ENCODE assay signal across 11 cellular contexts in the genomic region with DNA sequence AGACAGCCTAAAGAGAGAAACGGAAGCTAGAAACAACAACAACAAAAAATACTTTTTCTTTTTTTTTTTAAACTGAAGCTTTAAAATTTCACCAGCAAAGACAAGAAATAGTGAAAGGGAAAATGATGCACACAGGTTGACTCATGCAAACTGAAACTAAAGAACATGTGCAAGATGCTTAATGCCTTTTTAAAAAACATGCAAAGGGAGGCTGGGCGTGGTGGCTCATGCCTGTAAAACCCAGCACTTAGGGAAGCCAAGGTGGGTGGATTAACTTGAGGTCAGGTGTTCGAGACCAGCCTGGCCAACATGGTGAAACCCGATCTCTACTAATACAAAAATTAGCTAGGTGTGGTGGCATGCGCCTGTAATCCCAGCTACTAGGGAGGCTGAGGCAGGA. TPM values are rescaled to one million over a fixed set of nuclear protein-coding genes. Genes with fewer than 3 reads are reported as not detected.
DNase-seq lines count a peak whose midpoint lies in the region; ATAC-seq and TF ChIP-seq lines count a peak whose summit lies in the region.
"Had no signal": no experiment of that assay in that cellular context is flagged by ENCODE, and none has a peak within 500 bp of the region (broad histone marks: within the 10 kb centered on the region; RNA-seq: fewer than 3 reads in every experiment).

No MANE protein-coding gene starts in this region.

- peaks cover 11% of the 10 kb centered on the region for H3K9me3 Mint-ChIP-seq in activated naive CD8-positive, alpha-beta T cell treated with anti-CD3 and anti-CD28 coated beads for 36 hours
- H3K9me3 Mint-ChIP-seq in type B pancreatic cell = peaks cover 5% of the 10 kb centered on the region

- peaks cover 12% of the 10 kb centered on the region for H3K36me3 Mint-ChIP-seq in activated naive CD8-positive, alpha-beta T cell treated with anti-CD3 and anti-CD28 coated beads for 36 hours
- H3K36me3 Mint-ChIP-seq in type B pancreatic cell = peaks cover 4% of the 10 kb centered on the region

- ATAC-seq in GM21390 (IDR thresholded peaks at IDR 0.05; ENCODE audit: unreplicated experiment) (peak; percentile 73), HG02763 (IDR thresholded peaks at IDR 0.05; ENCODE audit: unreplicated experiment) (no peak), body of pancreas (no peak)
- ATAC-seq: T-helper 17 cell had no signal

- no peak overlapping the region for H3K27ac ChIP-seq in spleen
- no peak overlapping the region for H3K27ac ChIP-seq in body of pancreas

- peaks cover 31% of the 10 kb centered on the region for H3K4me1 Mint-ChIP-seq in activated naive CD8-positive, alpha-beta T cell treated with anti-CD3 and anti-CD28 coated beads for 36 hours
- peaks cover 11% of the 10 kb centered on the region for H3K4me1 Mint-ChIP-seq in type B pancreatic cell (ENCODE audit: unreplicated experiment)

- H3K4me3 ChIP-seq in spleen (no peak overlapping the region), body of pancreas (no peak overlapping the region)

- H3K27me3 Mint-ChIP-seq in activated naive CD8-positive, alpha-beta T cell treated with anti-CD3 and anti-CD28 coated beads for 36 hours = no peaks in the 10 kb centered on the region
- no peaks in the 10 kb centered on the region for H3K27me3 Mint-ChIP-seq in type B pancreatic cell
- H3K27me3 Mint-ChIP-seq: T-helper 17 cell had no signal

- H3K36me3 ChIP-seq in spleen = no peaks in the 10 kb centered on the region
- no peaks in the 10 kb centered on the region for H3K36me3 ChIP-seq in body of pancreas (replicated peaks in 1 of 2; ENCODE audit: insufficient read depth in 1 of 2, low read depth in 2 of 2)

- 77 to 93% (median 84%) methylated on average over 5 of the region's 5 CpGs for WGBS in spleen, 5 donors
- 86 to 87% methylated on average over 5 of the region's 5 CpGs for WGBS in body of pancreas, 2 donors

- TF ChIP-seq POLR2A in spleen (IDR thresholded peaks at IDR 0.05) (no peak), body of pancreas (IDR thresholded peaks at IDR 0.05) (no peak)

- TF ChIP-seq CTCF in spleen (IDR thresholded peaks at IDR 0.05 in 8 of 11, conservative IDR thresholded peaks at IDR 0.05 in 3 of 11) = no peak
- TF ChIP-seq CTCF in type B pancreatic cell (conservative IDR thresholded peaks at IDR 0.05) = no peak
- TF ChIP-seq CTCF in body of pancreas (IDR thresholded peaks at IDR 0.05) = no peak

- H3K4me1 ChIP-seq in spleen (peaks cover 0 to 8% (median 0%) of the 10 kb centered on the region in 6 donors), body of pancreas (no peaks in the 10 kb centered on the region)

- peaks cover 0 to 6% (median 0%) of the 10 kb centered on the region in 8 donors for H3K9me3 ChIP-seq in spleen
- no peaks in the 10 kb centered on the region for H3K9me3 ChIP-seq in body of pancreas

- H3K27me3 ChIP-seq in spleen (replicated peaks in 1 of 7) = no peaks in the 10 kb centered on the region
- H3K27me3 ChIP-seq in body of pancreas = no peaks in the 10 kb centered on the region

- peak; percentile 23 for DNase-seq in RKO (ENCODE audit: low spot score)
- DNase-seq in activated naive CD8-positive, alpha-beta T cell treated with anti-CD3 and anti-CD28 coated beads for 36 hours = peak; percentile 58
- DNase-seq in stimulated activated CD4-positive, alpha-beta T cell treated with anti-CD3 and anti-CD28 coated beads, Interleukin-4, amount 100 ng/mL, for 48 hours (ENCODE audit: low read depth in 2 of 2) = peak; percentile 45 to 56
- DNase-seq in spleen = no peak
- no peak for DNase-seq in type B pancreatic cell (ENCODE audit: extremely low spot score, unreplicated experiment)
- DNase-seq in body of pancreas = no peak
- DNase-seq: occipital lobe, T-helper 17 cell, trophoblast cell had no signal

- intact Hi-C loops in spleen (cut with DNase I; ENCODE audit: low total_unique reads) (no loop called here), body of pancreas (cut with DNase I) (no loop called here)

- H3K4me3 Mint-ChIP-seq in activated naive CD8-positive, alpha-beta T cell treated with anti-CD3 and anti-CD28 coated beads for 36 hours = no peak overlapping the region
- no peak overlapping the region for H3K4me3 Mint-ChIP-seq in type B pancreatic cell
- H3K4me3 Mint-ChIP-seq: T-helper 17 cell had no signal

- peak overlapping the region; percentile 69 for H3K27ac Mint-ChIP-seq in activated naive CD8-positive, alpha-beta T cell treated with anti-CD3 and anti-CD28 coated beads for 36 hours
- H3K27ac Mint-ChIP-seq in type B pancreatic cell = no peak overlapping the region
- H3K27ac Mint-ChIP-seq: T-helper 17 cell had no signal

RNA-seq across cellular contexts. Expression of gene CUBN, which starts 15.1 kb away (rescaled TPM):
- under 1 TPM; 0.30 to 0.76 TPM for total RNA-seq in activated naive CD8-positive, alpha-beta T cell treated with anti-CD3 and anti-CD28 coated beads for 36 hours
- 10 to 100 TPM in 1 of 7 donors, 1 to 10 TPM in 6; 2.9 to 12.1 (median 6.0) TPM for total RNA-seq in spleen
- under 1 TPM; 0.24 to 0.61 (median 0.35) TPM for polyA plus RNA-seq in spleen
- total RNA-seq in type B pancreatic cell (ENCODE audit: low replicate concordance) = 1.0 and 2.2 TPM in 2 replicates
- 1 to 10 TPM; 2.6 to 3.6 TPM for total RNA-seq in body of pancreas

RNA-seq across cellular contexts. Expression of gene TRDMT1, which starts 56.7 kb away (rescaled TPM):
- total RNA-seq in activated naive CD8-positive, alpha-beta T cell treated with anti-CD3 and anti-CD28 coated beads for 36 hours = 1 to 10 TPM; 9.5 to 9.6 TPM
- 10 to 100 TPM in 6 of 7 donors, 1 to 10 TPM in 1; 9.6 to 40.0 (median 16.3) TPM for total RNA-seq in spleen
- 1 to 10 TPM; 1.6 to 3.1 (median 2.3) TPM for polyA plus RNA-seq in spleen
- total RNA-seq in type B pancreatic cell (ENCODE audit: low replicate concordance) = 3.9 and 9.0 TPM in 2 replicates
- 1 to 10 TPM; 7.3 to 7.5 TPM for total RNA-seq in body of pancreas

Comparison
In these comparisons a context has a peak if more than half of its experiments do, and no peak if none do; other contexts are left out.
1. DNase-seq: peak in RKO (single experiment), activated naive CD8-positive, alpha-beta T cell treated with anti-CD3 and anti-CD28 coated beads for 36 hours (single experiment) and stimulated activated CD4-positive, alpha-beta T cell treated with anti-CD3 and anti-CD28 coated beads, Interleukin-4, amount 100 ng/mL, for 48 hours (2 of 2); none in spleen (single experiment), type B pancreatic cell (single experiment) and body of pancreas (0 of 4).